14 cellular contexts compared by ENCODE assay signal in genomic region chr1:12356004-12356890, GRCh38.
DNase-seq lines count a peak whose midpoint lies in the region; ATAC-seq and TF ChIP-seq lines count a peak whose summit lies in the region.
"Had no signal": no experiment of that assay in that cellular context is flagged by ENCODE, and none has a peak within 500 bp of the region (broad histone marks: within the 10 kb centered on the region; RNA-seq: fewer than 3 reads in every experiment).

No MANE protein-coding gene starts in this region.

- H3K9me3 Mint-ChIP-seq in HFFc6 = no peaks in the 10 kb centered on the region
- H3K9me3 Mint-ChIP-seq: T-helper 1 cell treated with Interleukin-12 subunit alpha and Interleukin-12 subunit beta and Interleukin-4 antibody, amounts not matched to agents 30 μg/mL and 1 μg/mL, for 36 hours had no signal

- H3K9me3 ChIP-seq in body of pancreas = no peaks in the 10 kb centered on the region

- peak overlapping the region; percentile 74 to 83 (median 80) for H3K27ac ChIP-seq in body of pancreas

- intact Hi-C loops in body of pancreas (cut with DNase I) = no loop called here

- H3K4me1 ChIP-seq in body of pancreas = peaks cover 35% of the 10 kb centered on the region

- H3K36me3 ChIP-seq in body of pancreas (replicated peaks in 1 of 2; ENCODE audit: insufficient read depth in 1 of 2, low read depth in 2 of 2) = peaks cover 0 to 3% of the 10 kb centered on the region in 2 donors

- WGBS in body of pancreas, 2 donors = 31 to 36% methylated on average over 8 of the region's 8 CpGs

- no peaks in the 10 kb centered on the region for H3K4me1 Mint-ChIP-seq in HFFc6 (ENCODE audit: low read depth)

- no peak for TF ChIP-seq POLR2A in body of pancreas (IDR thresholded peaks at IDR 0.05)

- no peak overlapping the region for H3K4me3 Mint-ChIP-seq in HFFc6
- H3K4me3 Mint-ChIP-seq: T-helper 1 cell treated with Interleukin-12 subunit alpha and Interleukin-12 subunit beta and Interleukin-4 antibody, amounts not matched to agents 30 μg/mL and 1 μg/mL, for 36 hours had no signal

- TF ChIP-seq CTCF in body of pancreas (IDR thresholded peaks at IDR 0.05) (no peak), HFFc6 (IDR thresholded peaks at IDR 0.05) (no peak)

- no peak overlapping the region for H3K27ac Mint-ChIP-seq in HFFc6
- H3K27ac Mint-ChIP-seq: T-helper 1 cell treated with Interleukin-12 subunit alpha and Interleukin-12 subunit beta and Interleukin-4 antibody, amounts not matched to agents 30 μg/mL and 1 μg/mL, for 36 hours had no signal

- H3K4me3 ChIP-seq in body of pancreas = no peak overlapping the region
- H3K4me3 ChIP-seq: dorsolateral prefrontal cortex had no signal

- H3K36me3 Mint-ChIP-seq in HFFc6 (ENCODE audit: low read depth) = peaks cover 27% of the 10 kb centered on the region

- ATAC-seq in body of pancreas = peak; percentile 100
- peak; percentile 85 for ATAC-seq in left lobe of liver
- ATAC-seq in HG03378 (IDR thresholded peaks at IDR 0.05; ENCODE audit: unreplicated experiment) = no peak

- DNase-seq in NCI-H2029 (lab: John Stamatoyannopoulos, UW) = peak; percentile 75
- DNase-seq in body of pancreas = peak in 3 of 4 donors; percentile 27 to 52 (median 48)
- no peak for DNase-seq in left lobe of liver (ENCODE audit: low spot score)
- peak; percentile 59 for DNase-seq in stromal cell of bone marrow (ENCODE audit: low read depth)
- no peak for DNase-seq in activated effector memory CD4-positive, alpha-beta T cell treated with anti-CD3 and anti-CD28 coated beads, Interleukin-2, amount 50 U/mL, for 16 hours
- DNase-seq in HFFc6 = no peak
- no peak for DNase-seq in amniotic stem cell (lab: John Stamatoyannopoulos, UW)
- DNase-seq: activated gamma-delta T cell; dorsolateral prefrontal cortex; H7; NCI-H1694; stimulated activated CD4-positive, alpha-beta T cell treated with anti-CD3 and anti-CD28 coated beads, Interleukin-4, amount 100 ng/mL, for 4 hours had no signal

- peaks cover 1% of the 10 kb centered on the region; the same call in 1 of the 2 replicates for H3K27me3 Mint-ChIP-seq in HFFc6 (ENCODE audit: insufficient read depth)

- no peaks in the 10 kb centered on the region for H3K27me3 ChIP-seq in body of pancreas
- H3K27me3 ChIP-seq: dorsolateral prefrontal cortex had no signal

Comparison
In these comparisons a context has a peak if more than half of its experiments do, and no peak if none do; other contexts are left out.
1. DNase-seq: peak in NCI-H2029 (single experiment), body of pancreas (3 of 4) and stromal cell of bone marrow (single experiment); none in left lobe of liver (single experiment), activated effector memory CD4-positive, alpha-beta T cell treated with anti-CD3 and anti-CD28 coated beads, Interleukin-2, amount 50 U/mL, for 16 hours (single experiment), HFFc6 (single experiment) and amniotic stem cell (single experiment).